Comparison of ENCODE assay signal across 20 cellular contexts in the genomic region with DNA sequence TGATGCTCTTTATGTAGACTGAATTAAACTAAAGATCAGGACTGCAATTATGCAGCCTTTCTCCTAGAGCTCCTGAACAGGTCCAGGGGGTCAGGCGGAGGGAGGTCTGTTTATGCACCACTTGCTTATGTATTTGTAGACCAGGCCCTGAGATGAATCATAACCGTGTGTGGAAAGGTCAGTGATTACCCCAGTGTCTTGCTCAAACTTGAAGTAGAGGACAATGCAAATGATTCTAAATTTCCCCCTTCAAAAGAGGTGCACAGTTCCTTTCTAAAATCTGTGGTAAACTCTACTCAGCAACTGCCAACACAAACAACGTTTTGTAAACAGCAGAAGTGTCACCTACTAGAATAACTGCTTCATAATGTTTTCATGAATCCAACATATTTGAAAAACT. TPM values are rescaled to one million over a fixed set of nuclear protein-coding genes. Genes with fewer than 3 reads are reported as not detected.
A peak's percentile ranks its signal among the peaks of the same experiment; 100 is the strongest.
DNase-seq lines count a peak whose midpoint lies in the region; ATAC-seq and TF ChIP-seq lines count a peak whose summit lies in the region.
"Had no signal": no experiment of that assay in that cellular context is flagged by ENCODE, and none has a peak within 500 bp of the region (broad histone marks: within the 10 kb centered on the region; RNA-seq: fewer than 3 reads in every experiment).

No MANE protein-coding gene starts in this region.

- no peaks in the 10 kb centered on the region for H3K36me3 ChIP-seq in HEK293 (ENCODE audit: control insufficient read depth in 2 of 2, insufficient read depth in 1 of 2, low read length in 2 of 2)
- H3K36me3 ChIP-seq: SJCRH30 had no signal

- no peak overlapping the region for H3K4me3 ChIP-seq in HEK293 (ENCODE audit: low read depth, low read length)
- H3K4me3 ChIP-seq: GM23338, SJCRH30 had no signal

- H3K4me1 ChIP-seq in HEK293 (ENCODE audit: control insufficient read depth, insufficient read depth, low read length) = peaks cover 2% of the 10 kb centered on the region; the same call in 1 of the 2 replicates

- peak; percentile 55 for ATAC-seq in GM18858 (IDR thresholded peaks at IDR 0.05; ENCODE audit: unreplicated experiment)
- ATAC-seq in activated B cell treated with CpG ODN at 0.5 μM for 24 hours (ENCODE audit: low read depth) = no peak
- peak; percentile 86 for ATAC-seq in stimulated activated memory B cell treated with anti-CD40 and anti-IgM and Interleukin-4, amounts not matched to agents 10 μg/mL and 1 μg/mL and 100 μg/mL, for 72 hours
- no peak for ATAC-seq in GM19452 (IDR thresholded peaks at IDR 0.05; ENCODE audit: unreplicated experiment)
- ATAC-seq: GM23338, T-helper 17 cell had no signal

- POLR2A ChIA-PET in HEK293 (lab: Yijun Ruan, JAX) = no interaction called here
- POLR2A ChIA-PET in activated B cell treated with CpG ODN at 0.5 μM for 24 hours (lab: Charles Lee) = interaction anchor here (1.0 kb wide), 1 partner anchor 12 kb away, joined by 3 read pairs; no protein-coding TSS in a partner anchor

- H3K27ac ChIP-seq in HEK293 (ENCODE audit: extremely low read depth, low read depth, low read length) = no peak overlapping the region
- H3K27ac ChIP-seq: HL-60, SJCRH30 had no signal

- intact Hi-C loops in activated B cell treated with CpG ODN at 0.5 μM for 24 hours (cut with micrococcal nuclease) = no loop called here

- TF ChIP-seq CTCF in HEK293 (tag by site-specific recombination; IDR thresholded peaks at IDR 0.05) (no peak), activated B cell treated with CpG ODN at 0.5 μM for 24 hours (IDR thresholded peaks at IDR 0.05) (no peak)

- peak overlapping the region; percentile 60 for H3K27ac Mint-ChIP-seq in activated B cell treated with CpG ODN at 0.5 μM for 24 hours
- H3K27ac Mint-ChIP-seq in stimulated activated memory B cell treated with anti-CD40 and anti-IgM and Interleukin-4, amounts not matched to agents 10 μg/mL and 1 μg/mL and 100 μg/mL, for 72 hours = peak overlapping the region; percentile 68
- H3K27ac Mint-ChIP-seq: GM23338, T-helper 17 cell had no signal

- no peaks in the 10 kb centered on the region for H3K9me3 Mint-ChIP-seq in activated B cell treated with CpG ODN at 0.5 μM for 24 hours
- H3K9me3 Mint-ChIP-seq in stimulated activated memory B cell treated with anti-CD40 and anti-IgM and Interleukin-4, amounts not matched to agents 10 μg/mL and 1 μg/mL and 100 μg/mL, for 72 hours = no peaks in the 10 kb centered on the region
- H3K9me3 Mint-ChIP-seq: GM23338 had no signal

- CTCF ChIA-PET in HEK293 (lab: Yijun Ruan, JAX) (no interaction called here), activated B cell treated with CpG ODN at 0.5 μM for 24 hours (lab: Charles Lee) (no interaction called here)

- H3K27me3 Mint-ChIP-seq in activated B cell treated with CpG ODN at 0.5 μM for 24 hours = no peaks in the 10 kb centered on the region
- H3K27me3 Mint-ChIP-seq in stimulated activated memory B cell treated with anti-CD40 and anti-IgM and Interleukin-4, amounts not matched to agents 10 μg/mL and 1 μg/mL and 100 μg/mL, for 72 hours = no peaks in the 10 kb centered on the region

- no peaks in the 10 kb centered on the region for H3K9me3 ChIP-seq in HEK293 (ENCODE audit: control insufficient read depth, insufficient read depth, low read depth, low read length)
- H3K9me3 ChIP-seq: SJCRH30 had no signal

- peaks cover 23% of the 10 kb centered on the region for H3K4me1 Mint-ChIP-seq in activated B cell treated with CpG ODN at 0.5 μM for 24 hours
- peaks cover 28% of the 10 kb centered on the region for H3K4me1 Mint-ChIP-seq in stimulated activated memory B cell treated with anti-CD40 and anti-IgM and Interleukin-4, amounts not matched to agents 10 μg/mL and 1 μg/mL and 100 μg/mL, for 72 hours
- H3K4me1 Mint-ChIP-seq: GM23338, T-helper 17 cell had no signal

- H3K36me3 Mint-ChIP-seq in activated B cell treated with CpG ODN at 0.5 μM for 24 hours (ENCODE audit: low read depth) = peaks cover 2% of the 10 kb centered on the region
- H3K36me3 Mint-ChIP-seq in stimulated activated memory B cell treated with anti-CD40 and anti-IgM and Interleukin-4, amounts not matched to agents 10 μg/mL and 1 μg/mL and 100 μg/mL, for 72 hours = no peaks in the 10 kb centered on the region

- DNase-seq in activated B cell treated with CpG ODN at 0.5 μM for 24 hours (no peak), NCI-H2171 (lab: John Stamatoyannopoulos, UW) (no peak), dermis blood vessel endothelial cell (no peak)
- DNase-seq: C1 segment of cervical spinal cord, DMS79 treated with DMSO at 0.1 percent for 48 hours, HCEC 1CT, IMR-90, Karpas-422, NCI-H1048, NCI-H1436, NCI-H1930, NCI-H526, SJCRH30, T-helper 17 cell had no signal

- H3K4me3 Mint-ChIP-seq in activated B cell treated with CpG ODN at 0.5 μM for 24 hours = no peak overlapping the region
- peak overlapping the region; percentile 12 for H3K4me3 Mint-ChIP-seq in stimulated activated memory B cell treated with anti-CD40 and anti-IgM and Interleukin-4, amounts not matched to agents 10 μg/mL and 1 μg/mL and 100 μg/mL, for 72 hours
- H3K4me3 Mint-ChIP-seq: GM23338, T-helper 17 cell had no signal

TF ChIP-seq in HEK293, 187 proteins besides CTCF, POLR2A, EP300 and RAD21:
- 0 out of 2 replicates have a peak, but pooled peaks have one; percentile 19 for TF ChIP-seq GLIS1 (tag by site-specific recombination; IDR thresholded peaks at IDR 0.05)
- no peak for TF ChIP-seq ZNF654 (tag by site-specific recombination; IDR thresholded peaks at IDR 0.05; ENCODE audit: low read depth)

RNA-seq across cellular contexts. Expression of a gene that starts 13.0 kb away (rescaled TPM):
- 37.9 and 46.0 TPM in 2 replicates for total RNA-seq in activated B cell treated with CpG ODN at 0.5 μM for 24 hours
- total RNA-seq in dermis blood vessel endothelial cell = 76.6 and 83.4 TPM in 2 replicates

Comparison
In these comparisons a context has a peak if more than half of its experiments do, and no peak if none do; other contexts are left out.
1. ATAC-seq: peak in GM18858 (single experiment) and stimulated activated memory B cell treated with anti-CD40 and anti-IgM and Interleukin-4, amounts not matched to agents 10 μg/mL and 1 μg/mL and 100 μg/mL, for 72 hours (single experiment); none in activated B cell treated with CpG ODN at 0.5 μM for 24 hours (single experiment) and GM19452 (single experiment).